Comparison of ENCODE assay signal across 15 cellular contexts in the genomic region with DNA sequence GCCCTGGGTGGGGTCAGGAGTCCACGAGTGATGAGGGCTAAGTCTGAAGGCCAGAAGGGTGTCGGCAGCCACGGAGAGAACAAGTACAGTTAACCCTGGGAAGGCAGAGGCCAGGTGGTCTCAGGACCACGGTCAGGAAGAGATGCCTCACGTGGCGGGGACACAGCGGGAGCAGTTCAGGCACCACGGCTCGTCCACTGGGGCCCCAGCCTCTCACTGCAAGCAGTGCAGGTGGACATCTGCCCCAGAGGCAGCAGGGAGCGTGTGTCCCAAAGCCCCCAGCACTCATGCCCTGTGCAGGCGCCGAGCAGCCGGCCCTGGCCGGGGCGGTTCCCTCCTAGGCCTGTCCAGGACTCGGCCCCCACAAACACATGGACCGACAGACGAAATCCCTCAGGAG. TPM values are rescaled to one million over a fixed set of nuclear protein-coding genes. Genes with fewer than 3 reads are reported as not detected.
"Had no signal": no experiment of that assay in that cellular context is flagged by ENCODE, and none has a peak within 500 bp of the region (broad histone marks: within the 10 kb centered on the region; RNA-seq: fewer than 3 reads in every experiment).

No MANE protein-coding gene starts in this region.

- H3K27me3 Mint-ChIP-seq: stimulated activated naive CD8-positive, alpha-beta T cell treated with anti-CD3 and anti-CD28 coated beads, Interleukin-15, Interleukin-2, amounts not matched to agents 100 ng/mL and 50 ng/mL, for 24 hours had no signal

- H3K4me3 Mint-ChIP-seq: activated CD8-positive, alpha-beta T cell treated with anti-CD3 and anti-CD28 coated beads, Interleukin-2, amount 10 ng/mL, durations not matched to agents 7 days and 5 days; stimulated activated naive CD8-positive, alpha-beta T cell treated with anti-CD3 and anti-CD28 coated beads, Interleukin-15, Interleukin-2, amounts not matched to agents 100 ng/mL and 50 ng/mL, for 24 hours; WTC11 had no signal

- ATAC-seq: activated CD8-positive, alpha-beta T cell treated with anti-CD3 and anti-CD28 coated beads, Interleukin-2, amount 10 ng/mL, durations not matched to agents 7 days and 5 days; left lobe of liver; WTC11 had no signal

- DNase-seq: activated CD4-positive, alpha-beta T cell treated with anti-CD3 and anti-CD28 coated beads for 4 hours; activated CD8-positive, alpha-beta memory T cell treated with anti-CD3 and anti-CD28 coated beads, Interleukin-2, amount 50 U/mL, for 48 hours; activated CD8-positive, alpha-beta T cell treated with anti-CD3 and anti-CD28 coated beads, Interleukin-2, amount 10 ng/mL, durations not matched to agents 7 days and 5 days; activated naive CD4-positive, alpha-beta T cell treated with Interleukin-2 at 50 U/mL for 16 hours; cortex of kidney; hypothalamus; islet precursor cell; stimulated activated CD8-positive, alpha-beta memory T cell treated with anti-CD3 and anti-CD28 coated beads, Interleukin-4, amount 100 ng/mL, for 48 hours; trophoblast cell had no signal

- H3K9me3 ChIP-seq: ascending aorta, neutrophil had no signal

- H3K27ac ChIP-seq: ascending aorta, neutrophil, SJSA1 had no signal

- H3K27ac Mint-ChIP-seq: stimulated activated naive CD8-positive, alpha-beta T cell treated with anti-CD3 and anti-CD28 coated beads, Interleukin-15, Interleukin-2, amounts not matched to agents 100 ng/mL and 50 ng/mL, for 24 hours; WTC11 had no signal

- H3K4me3 ChIP-seq: ascending aorta, SJSA1 had no signal

- H3K9me3 Mint-ChIP-seq: stimulated activated naive CD8-positive, alpha-beta T cell treated with anti-CD3 and anti-CD28 coated beads, Interleukin-15, Interleukin-2, amounts not matched to agents 100 ng/mL and 50 ng/mL, for 24 hours; WTC11 had no signal

- H3K27me3 ChIP-seq: ascending aorta, SJSA1 had no signal

RNA-seq across cellular contexts. Expression of gene SOX8, which starts 15.5 kb away (rescaled TPM):
- total RNA-seq: activated CD8-positive, alpha-beta T cell treated with anti-CD3 and anti-CD28 coated beads, Interleukin-2, amount 10 ng/mL, durations not matched to agents 7 days and 5 days; left lobe of liver had no signal
